In genomic region chr17:3890082-3890892, GRCh38 we compare ENCODE assay signal across 8 cellular contexts. TPM values are rescaled to one million over a fixed set of nuclear protein-coding genes. Genes with fewer than 3 reads are reported as not detected.
DNase-seq lines count a peak whose midpoint lies in the region; ATAC-seq, FAIRE-seq and TF ChIP-seq lines count a peak whose summit lies in the region.

No MANE protein-coding gene starts in this region.

- H3K9me3 ChIP-seq in kidney (ENCODE audit: control insufficient read depth in 1 of 2, low read length in 2 of 2) (no peaks in the 10 kb centered on the region), subcutaneous abdominal adipose tissue (ENCODE audit: control insufficient read depth in 5 of 5, low read length in 5 of 5) (no peaks in the 10 kb centered on the region)
- no peaks in the 10 kb centered on the region for H3K9me3 ChIP-seq in CD8-positive, alpha-beta T cell (ENCODE audit: low read length)

- peaks cover 13 to 33% of the 10 kb centered on the region in 2 donors for H3K4me1 ChIP-seq in kidney (ENCODE audit: control insufficient read depth in 1 of 2, insufficient read depth in 1 of 2, low read depth in 1 of 2, low read length in 2 of 2)
- peaks cover 7 to 91% (median 89%) of the 10 kb centered on the region in 5 donors for H3K4me1 ChIP-seq in subcutaneous abdominal adipose tissue (ENCODE audit: control insufficient read depth in 5 of 5, insufficient read depth in 5 of 5, low read length in 5 of 5)
- peaks cover 37% of the 10 kb centered on the region for H3K4me1 ChIP-seq in CD8-positive, alpha-beta T cell (ENCODE audit: insufficient read depth, low read length)

- intact Hi-C loops in kidney (cut with DNase I): no loop called here
- intact Hi-C loops in CD8-positive, alpha-beta T cell (cut with DNase I, micrococcal nuclease): loop anchor here in 1 of 2 experiments (5.0 kb wide), 1 partner anchor 372 kb away; the partner anchor contains the start of gene ANKFY1

- peak; percentile 54 for DNase-seq in DMS 273 treated with DMSO at 0.1 percent for 48 hours (lab: John Stamatoyannopoulos, UW)
- DNase-seq in NB4 (ENCODE audit: low read depth): peak; percentile 94
- peak; percentile 90 for DNase-seq in amniotic stem cell (lab: John Stamatoyannopoulos, UW)
- DNase-seq in kidney: peak; percentile 93
- no peak for DNase-seq in activated CD8-positive, alpha-beta memory T cell treated with anti-CD3 and anti-CD28 coated beads for 24 hours
- no peak for DNase-seq in CD8-positive, alpha-beta T cell

- no peak for TF ChIP-seq CTCF in NB4 (IDR thresholded peaks at IDR 0.05; ENCODE audit: low read depth, low read length)
- no peak for TF ChIP-seq CTCF in kidney (IDR thresholded peaks at IDR 0.05; ENCODE audit: borderline replicate concordance, extremely low read depth, insufficient read depth)
- TF ChIP-seq CTCF in CD8-positive, alpha-beta T cell (IDR thresholded peaks at IDR 0.05): no peak

- H3K9ac ChIP-seq in kidney (ENCODE audit: low read length in 2 of 2): no peak overlapping the region
- H3K9ac ChIP-seq in subcutaneous abdominal adipose tissue (ENCODE audit: low read length in 5 of 5): peak overlapping the region in 1 of 5 donors; percentile 20

- H3K27me3 ChIP-seq in subcutaneous abdominal adipose tissue (ENCODE audit: control insufficient read depth in 5 of 5, insufficient read depth in 4 of 5, low read length in 5 of 5): peaks cover 0 to 15% (median 4%) of the 10 kb centered on the region in 5 donors
- H3K27me3 ChIP-seq in CD8-positive, alpha-beta T cell (ENCODE audit: insufficient read depth, low read length): no peaks in the 10 kb centered on the region

- no peak overlapping the region for H3K27ac ChIP-seq in kidney (ENCODE audit: low read depth in 2 of 2, low read length in 2 of 2)
- H3K27ac ChIP-seq in subcutaneous abdominal adipose tissue (ENCODE audit: low read depth, low read length): peak overlapping the region; percentile 54
- H3K27ac ChIP-seq in CD8-positive, alpha-beta T cell (ENCODE audit: low read depth, low read length): no peak overlapping the region

- no peak overlapping the region for H3K4me3 Mint-ChIP-seq in CD8-positive, alpha-beta T cell

- peaks cover 1% of the 10 kb centered on the region for H3K36me3 Mint-ChIP-seq in CD8-positive, alpha-beta T cell

- H3K9me3 Mint-ChIP-seq in CD8-positive, alpha-beta T cell: no peaks in the 10 kb centered on the region

- ATAC-seq in GM21515 (IDR thresholded peaks at IDR 0.05; ENCODE audit: unreplicated experiment): no peak
- no peak for ATAC-seq in CD8-positive, alpha-beta T cell

- H3K4me1 Mint-ChIP-seq in CD8-positive, alpha-beta T cell (ENCODE audit: low read depth): peaks cover 39% of the 10 kb centered on the region

- H3K4me3 ChIP-seq in NB4 (ENCODE audit: low read depth, low read length): no peak overlapping the region
- H3K4me3 ChIP-seq in kidney (ENCODE audit: low read length in 2 of 2): no peak overlapping the region
- no peak overlapping the region for H3K4me3 ChIP-seq in subcutaneous abdominal adipose tissue (ENCODE audit: low read depth in 1 of 5, low read length in 5 of 5)
- H3K4me3 ChIP-seq in CD8-positive, alpha-beta T cell (ENCODE audit: low read depth, low read length): no peak overlapping the region

- CTCF ChIA-PET in CD8-positive, alpha-beta T cell (lab: Charles Lee): interaction anchor here (1.2 to 1.6 kb wide), 6 partner anchors 10 to 44 kb away, joined by 3 to 7 read pairs (median 4); partner anchors contain the start of gene NCBP3

- no peaks in the 10 kb centered on the region for H3K27me3 Mint-ChIP-seq in CD8-positive, alpha-beta T cell (ENCODE audit: low read depth)

- POLR2A ChIA-PET in CD8-positive, alpha-beta T cell (lab: Charles Lee): interaction anchor here (1.4 kb wide), 1 partner anchor 44 kb away, joined by 4 read pairs; the partner anchor contains the start of gene NCBP3

- H3K36me3 ChIP-seq in kidney (ENCODE audit: control insufficient read depth in 1 of 2, insufficient read depth in 2 of 2, low read length in 2 of 2): no peaks in the 10 kb centered on the region
- H3K36me3 ChIP-seq in subcutaneous abdominal adipose tissue (ENCODE audit: control insufficient read depth in 5 of 5, insufficient read depth in 5 of 5, low read length in 5 of 5): peaks cover 0 to 2% (median 0%) of the 10 kb centered on the region in 5 donors
- H3K36me3 ChIP-seq in CD8-positive, alpha-beta T cell (ENCODE audit: insufficient read depth, low read length): no peaks in the 10 kb centered on the region

- no peak for FAIRE-seq in kidney (lab: Jason Lieb, UNC)

- H3K27ac Mint-ChIP-seq in CD8-positive, alpha-beta T cell: no peak overlapping the region

- TF ChIP-seq POLR2A in NB4 (IDR thresholded peaks at IDR 0.05; ENCODE audit: extremely low read depth, insufficient read length): no peak

RNA-seq across cellular contexts. Expression of gene CAMKK1, which starts 2.6 kb away (rescaled TPM):
- total RNA-seq in kidney: 6.0 TPM
- 2.6 TPM for polyA plus RNA-seq in kidney (ENCODE audit: insufficient read depth, low read depth, low replicate concordance)
- total RNA-seq in CD8-positive, alpha-beta T cell: 1 to 10 TPM; 5.3 to 5.9 TPM

RNA-seq across cellular contexts. Expression of gene P2RX1, which starts 26.0 kb away (rescaled TPM):
- 11.2 TPM for total RNA-seq in kidney
- 3.1 TPM for polyA plus RNA-seq in kidney (ENCODE audit: insufficient read depth, low read depth, low replicate concordance)
- total RNA-seq in CD8-positive, alpha-beta T cell: under 1 TPM; 0.67 to 0.95 TPM

RNA-seq across cellular contexts. Expression of gene NCBP3, which starts 44.2 kb away (rescaled TPM):
- 41.5 TPM for total RNA-seq in kidney
- polyA plus RNA-seq in kidney (ENCODE audit: insufficient read depth, low read depth, low replicate concordance): 14.5 TPM
- 10 to 100 TPM; 28.4 to 35.3 TPM for total RNA-seq in CD8-positive, alpha-beta T cell

Comparison
In these comparisons a context has a peak if more than half of its experiments do, and no peak if none do; other contexts are left out.
1. DNase-seq: peak in DMS 273 treated with DMSO at 0.1 percent for 48 hours (single experiment), NB4 (single experiment), amniotic stem cell (single experiment) and kidney (single experiment); none in activated CD8-positive, alpha-beta memory T cell treated with anti-CD3 and anti-CD28 coated beads for 24 hours (single experiment) and CD8-positive, alpha-beta T cell (0 of 7).